ENCODE assay signal across 9 cellular contexts in genomic region chr4:122700178-122700725, GRCh38. TPM values are rescaled to one million over a fixed set of nuclear protein-coding genes. Genes with fewer than 3 reads are reported as not detected.
DNase-seq lines count a peak whose midpoint lies in the region; ATAC-seq and TF ChIP-seq lines count a peak whose summit lies in the region.
"Had no signal": no experiment of that assay in that cellular context is flagged by ENCODE, and none has a peak within 500 bp of the region (broad histone marks: within the 10 kb centered on the region; RNA-seq: fewer than 3 reads in every experiment).

No MANE protein-coding gene starts in this region.

- H3F3A ChIP-seq in neural progenitor cell (ENCODE audit: low read depth) = no peaks in the 10 kb centered on the region

- H3K9ac ChIP-seq in mammary epithelial cell (ENCODE audit: insufficient read depth, low read length) (peak overlapping the region; percentile 52), neural progenitor cell (no peak overlapping the region)

- H3K4me2 ChIP-seq in mammary epithelial cell (ENCODE audit: insufficient read depth, low read depth, low read length) (peak overlapping the region; percentile 75), neural progenitor cell (no peak overlapping the region)

- intact Hi-C loops in mammary epithelial cell (cut with micrococcal nuclease) (loop anchor here (2.0 kb wide), 1 partner anchor 33 kb away; no protein-coding TSS in a partner anchor), left colon (cut with DNase I, micrococcal nuclease) (no loop called here)

- H2AFZ ChIP-seq in mammary epithelial cell (ENCODE audit: low read depth, low read length) = peak overlapping the region; percentile 77
- H2AFZ ChIP-seq in neural progenitor cell (replicated peaks) = no peak overlapping the region

- in situ Hi-C loops in ACHN (cut with HindIII; ENCODE audit: low pct_ligation_motif_present, low pct_unique_long_range_greater_than_20kb, low sequenced_read_pairs) (no loop called here), mammary epithelial cell (cut with MboI; ENCODE audit: low sequenced_read_pairs in 2 of 2) (loop anchor here (10.0 kb wide), 1 partner anchor 95 kb away; no protein-coding TSS in a partner anchor)

- no peaks in the 10 kb centered on the region for H3K27me3 Mint-ChIP-seq in neural progenitor cell (ENCODE audit: insufficient read depth, low read depth)

- no TSS peak for BruUV-seq in mammary epithelial cell (replicated peaks; lab: Mats Ljungman, UMichigan)

- no peaks in the 10 kb centered on the region for H3K27me3 ChIP-seq in mammary epithelial cell (ENCODE audit: insufficient read depth, low read length)
- no peaks in the 10 kb centered on the region for H3K27me3 ChIP-seq in neural progenitor cell

- CTCF ChIA-PET in mammary epithelial cell (lab: Charles Lee; ENCODE audit: low non-redundant PET) = interaction anchor here (0.6 kb wide), 1 partner anchor 9 kb away, joined by 6 read pairs; no protein-coding TSS in a partner anchor

- H3K4me3 Mint-ChIP-seq in neural progenitor cell = no peak overlapping the region

- H3K27ac Mint-ChIP-seq in neural progenitor cell = no peak overlapping the region

- peak; percentile 91 for ATAC-seq in left colon
- no peak for ATAC-seq in HG03095 (IDR thresholded peaks at IDR 0.05; ENCODE audit: unreplicated experiment)
- ATAC-seq in GM21529 (IDR thresholded peaks at IDR 0.05; ENCODE audit: unreplicated experiment) = no peak

- H3K4me1 Mint-ChIP-seq in neural progenitor cell = no peaks in the 10 kb centered on the region

- WGBS in mammary epithelial cell (ENCODE audit: low coverage, missing lambda C conversion rate) = 1% methylated on average over 8 of the region's 8 CpGs

- H3K4me1 ChIP-seq in mammary epithelial cell (ENCODE audit: insufficient read depth, low read length) = peaks cover 38% of the 10 kb centered on the region
- H3K4me1 ChIP-seq in neural progenitor cell = no peaks in the 10 kb centered on the region

- peaks cover 9% of the 10 kb centered on the region for H3K36me3 ChIP-seq in mammary epithelial cell (ENCODE audit: insufficient read depth, low read length)
- H3K36me3 ChIP-seq in neural progenitor cell = no peaks in the 10 kb centered on the region

- DNase-seq in ACHN = peak; percentile 58
- peak; percentile 32 for DNase-seq in HFF-Myc (ENCODE audit: extremely low read depth, low read depth)
- peak; percentile 92 for DNase-seq in mammary epithelial cell
- peak; percentile 58 to 83 for DNase-seq in left colon
- DNase-seq in neural progenitor cell (ENCODE audit: low spot score) = no peak
- no peak for DNase-seq in stimulated activated naive CD4-positive, alpha-beta T cell treated with Interleukin-2 at 50 U/mL for 16 hours (lab: John Stamatoyannopoulos, UW)
- DNase-seq: NCI-H524 had no signal

- no peaks in the 10 kb centered on the region for H3K36me3 Mint-ChIP-seq in neural progenitor cell

- peak overlapping the region; percentile 51 for H3K27ac ChIP-seq in mammary epithelial cell (ENCODE audit: insufficient read depth, low read depth, low read length)
- H3K27ac ChIP-seq in neural progenitor cell = no peak overlapping the region

- H3K4me3 ChIP-seq in HFF-Myc (replicated peaks; ENCODE audit: low read depth, low read length) (no peak overlapping the region), mammary epithelial cell (replicated peaks in 1 of 3; ENCODE audit: insufficient read depth in 1 of 3, low read depth in 2 of 3, low read length in 3 of 3) (peak overlapping the region; percentile 56 to 76 (median 63)), neural progenitor cell (no peak overlapping the region)

- H3K9me3 Mint-ChIP-seq in neural progenitor cell = no peaks in the 10 kb centered on the region

- H4K20me1 ChIP-seq in mammary epithelial cell (ENCODE audit: insufficient read depth, low read length) (no peaks in the 10 kb centered on the region), neural progenitor cell (ENCODE audit: low read depth) (no peaks in the 10 kb centered on the region)

- H3K79me2 ChIP-seq in mammary epithelial cell (ENCODE audit: insufficient read depth, low read length) (peaks cover 47% of the 10 kb centered on the region), neural progenitor cell (ENCODE audit: low read depth) (no peaks in the 10 kb centered on the region)

- TF ChIP-seq CTCF in HFF-Myc (IDR thresholded peaks at IDR 0.05; ENCODE audit: low read depth, low read length, missing control alignments) (no peak), mammary epithelial cell (conservative IDR thresholded peaks at IDR 0.05 in 1 of 2, IDR thresholded peaks at IDR 0.05 in 1 of 2; ENCODE audit: extremely low read depth in 1 of 2, insufficient read depth in 1 of 2, low read depth in 1 of 2, low read length in 2 of 2) (no peak), neural progenitor cell (IDR thresholded peaks at IDR 0.05) (no peak)

- dilution Hi-C loops in mammary epithelial cell (cut with HindIII; ENCODE audit: low sequenced_read_pairs) = loop anchor here (25.0 kb wide), 1 partner anchor 88 kb away; the partner anchor contains the start of gene IL21

- no peaks in the 10 kb centered on the region for H3K9me3 ChIP-seq in mammary epithelial cell (replicated peaks; ENCODE audit: insufficient read depth, low read length)
- H3K9me3 ChIP-seq in neural progenitor cell (ENCODE audit: low read depth) = no peaks in the 10 kb centered on the region

RNA-seq across cellular contexts. Expression of gene BBS12, which starts 32.3 kb away (rescaled TPM):
- total RNA-seq in mammary epithelial cell = 10 to 100 TPM in 1 of 2 donors, 1 to 10 TPM in 1; 4.3 to 13.0 TPM
- polyA plus RNA-seq in mammary epithelial cell = 2.6 TPM
- polyA minus RNA-seq in mammary epithelial cell = 1.0 TPM
- 1 to 10 TPM; 3.7 to 5.2 TPM for total RNA-seq in left colon
- total RNA-seq in neural progenitor cell (ENCODE audit: low replicate concordance) = 5.9 and 7.7 TPM in 2 replicates

Comparison
In these comparisons a context has a peak if more than half of its experiments do, and no peak if none do; other contexts are left out.
1. DNase-seq: peak in ACHN (single experiment), HFF-Myc (single experiment), mammary epithelial cell (single experiment) and left colon (2 of 2); none in neural progenitor cell (single experiment) and stimulated activated naive CD4-positive, alpha-beta T cell treated with Interleukin-2 at 50 U/mL for 16 hours (single experiment).
2. H3K4me3 ChIP-seq: peak in mammary epithelial cell (3 of 3); none in HFF-Myc (single experiment) and neural progenitor cell (single experiment).